In the genomic region with DNA sequence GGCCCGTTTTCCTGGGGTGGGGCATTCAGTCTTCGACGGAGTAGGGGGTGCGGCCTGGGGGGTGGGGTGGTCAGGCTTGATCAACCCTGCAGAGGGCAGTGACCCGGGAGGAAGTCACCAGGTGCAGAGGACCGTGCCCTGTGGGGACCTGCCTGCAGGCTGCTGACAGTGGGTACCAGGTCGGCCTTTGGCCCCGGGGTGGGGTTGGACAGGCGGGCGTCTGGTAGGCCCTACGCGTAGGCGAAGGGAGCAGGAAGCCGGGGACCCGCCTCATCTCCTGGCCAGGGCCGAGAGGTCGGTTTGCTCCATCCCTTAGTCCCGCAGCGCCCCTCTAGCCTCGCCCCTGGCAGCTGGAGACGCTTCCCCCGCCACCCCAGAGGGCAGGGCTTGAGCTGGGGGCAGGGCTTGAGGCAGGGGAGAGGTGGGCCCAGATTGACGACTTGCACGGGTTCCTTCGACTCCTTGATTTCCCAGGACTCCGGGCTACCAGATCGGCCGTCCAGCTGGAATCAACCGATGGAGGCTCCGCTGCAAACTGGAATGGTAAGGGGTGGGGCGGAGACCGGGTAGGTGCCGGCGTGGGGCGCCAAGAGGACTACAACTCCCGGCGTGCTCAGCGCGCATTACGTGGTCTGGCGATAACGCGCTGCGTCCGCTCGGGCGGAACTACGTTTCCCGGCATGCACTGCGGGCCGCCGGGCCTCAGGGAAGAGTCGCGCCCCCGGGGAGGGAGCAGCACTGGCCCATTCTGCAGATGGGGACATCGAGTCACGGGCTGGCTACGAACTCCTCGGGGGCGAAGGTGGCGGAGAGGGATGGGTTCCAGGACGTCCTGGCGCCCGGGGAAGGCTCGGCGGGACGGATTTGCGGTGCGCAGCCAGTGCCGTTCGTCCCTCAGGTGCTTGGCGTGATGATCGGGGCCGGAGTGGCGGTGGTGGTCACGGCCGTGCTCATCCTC, we compare ENCODE assay signal across 8 cellular contexts. TPM values are rescaled to one million over a fixed set of nuclear protein-coding genes. Genes with fewer than 3 reads are reported as not detected.
DNase-seq lines count a peak whose midpoint lies in the region; ATAC-seq lines count a peak whose summit lies in the region.

A gene (plus strand): TSS at position 683 of the 958 bp plus-strand sequence. CDS start 72 bp downstream, at position 755.

- H3K36me3 ChIP-seq in mucosa of rectum (ENCODE audit: control insufficient read depth in 2 of 2, insufficient read depth in 2 of 2, low read length in 2 of 2), result peaks cover 3 to 13% of the 10 kb centered on the region in 2 donors

- peak within 1 kb of the TSS; percentile 65 to 94 (median 94) for H3K27ac Mint-ChIP-seq in IgD-negative memory B cell

- peak within 1 kb of the TSS; percentile 91 to 97 for H3K4me3 ChIP-seq in mucosa of rectum (ENCODE audit: low read length in 2 of 2)

- H3K36me3 Mint-ChIP-seq in IgD-negative memory B cell, result no peaks in the 10 kb centered on the region

- ATAC-seq in GM21528 (IDR thresholded peaks at IDR 0.05; ENCODE audit: low FRiP score, unreplicated experiment), result peak; percentile 62

- H3K27me3 ChIP-seq in mucosa of rectum (ENCODE audit: control insufficient read depth in 2 of 2, insufficient read depth in 2 of 2, low read length in 2 of 2), result no peaks in the 10 kb centered on the region

- peak within 1 kb of the TSS; percentile 89 to 90 for H3K9ac ChIP-seq in mucosa of rectum (ENCODE audit: low read depth in 1 of 2, low read length in 2 of 2)

- H3K4me1 ChIP-seq in mucosa of rectum (ENCODE audit: control insufficient read depth in 2 of 2, insufficient read depth in 2 of 2, low read length in 2 of 2), result peaks cover 10 to 12% of the 10 kb centered on the region in 2 donors

- peaks cover 13 to 28% (median 13%) of the 10 kb centered on the region in 3 donors for H3K4me1 Mint-ChIP-seq in IgD-negative memory B cell

- H3K9me3 ChIP-seq in mucosa of rectum (ENCODE audit: control insufficient read depth in 2 of 2, low read length in 2 of 2), result no peaks in the 10 kb centered on the region

- peak within 1 kb of the TSS; percentile 65 for H3K27ac ChIP-seq in epithelial cell of prostate
- H3K27ac ChIP-seq in mucosa of rectum (ENCODE audit: low read depth in 2 of 2, low read length in 2 of 2), result peak within 1 kb of the TSS; percentile 85 to 95

- no peaks in the 10 kb centered on the region for H3K9me3 Mint-ChIP-seq in IgD-negative memory B cell

- H3K4me3 Mint-ChIP-seq in IgD-negative memory B cell, result peak within 1 kb of the TSS; percentile 94 to 100 (median 96)

- DNase-seq in DMS 273 (lab: John Stamatoyannopoulos, UW; ENCODE audit: unreplicated experiment), result peak; percentile 98
- DNase-seq in OCI-M1 (lab: John Stamatoyannopoulos, UW), result peak; percentile 90
- peak; percentile 89 for DNase-seq in activated T-cell treated with anti-CD3 and anti-CD28 coated beads for 4 hours
- peak; percentile 74 for DNase-seq in epithelial cell of prostate (ENCODE audit: low read depth, low spot score)
- DNase-seq in stimulated activated CD8-positive, alpha-beta memory T cell treated with anti-CD3 and anti-CD28 coated beads, Interleukin-4, amount 100 ng/mL, for 4 hours (ENCODE audit: low read depth in 2 of 2, low spot score in 1 of 2), result peak; percentile 84 to 85

- H3K27me3 Mint-ChIP-seq in IgD-negative memory B cell, result no peaks in the 10 kb centered on the region

RNA-seq across cellular contexts. Expression of the gene that starts here (rescaled TPM):
- polyA plus RNA-seq in IgD-negative memory B cell, result 12.5 TPM

Comparison
In these comparisons a context has a peak if more than half of its experiments do, and no peak if none do; other contexts are left out.
1. Peak in every context shown above with its lines: DNase-seq, ATAC-seq, H3K4me3 ChIP-seq and H3K27ac ChIP-seq.